In genomic region chrX:123648811-123649181, GRCh38 we compare ENCODE assay signal across 8 cellular contexts.
DNase-seq lines count a peak whose midpoint lies in the region; ATAC-seq, FAIRE-seq and TF ChIP-seq lines count a peak whose summit lies in the region.
"Not testable (repeated sequence)": the region's sequence is repeated elsewhere in the genome, so short reads cannot be mapped to it uniquely, and the experiment has no call there.

No MANE protein-coding gene starts in this region.

- not testable (repeated sequence) for H3K36me3 ChIP-seq in CD8-positive, alpha-beta T cell (ENCODE audit: insufficient read depth, low read length); HUES6 (ENCODE audit: control insufficient read depth, insufficient read depth, low read length); astrocyte (ENCODE audit: insufficient read depth, low read length); lower lobe of right lung
- peaks cover 13% of the 10 kb centered on the region for H3K36me3 ChIP-seq in Panc1 (ENCODE audit: control insufficient read depth, insufficient read depth, low read length)

- peaks cover 11% of the 10 kb centered on the region for H4K20me1 ChIP-seq in astrocyte (ENCODE audit: insufficient read depth, low read length)

- not testable (repeated sequence) for H3K79me2 ChIP-seq in astrocyte (ENCODE audit: insufficient read depth, low read length)

- in situ Hi-C loops in Panc1 (cut with HindIII; ENCODE audit: low pct_unique_long_range_greater_than_20kb, low sequenced_read_pairs): not testable (repeated sequence)

- not testable (repeated sequence) for TF ChIP-seq CTCF in CD8-positive, alpha-beta T cell (IDR thresholded peaks at IDR 0.05); Panc1 (IDR thresholded peaks at IDR 0.05); astrocyte (IDR thresholded peaks at IDR 0.05; ENCODE audit: insufficient read depth, low read depth, low read length); glutamatergic neuron (IDR thresholded peaks at IDR 0.05; ENCODE audit: partially characterized antibody, unreplicated experiment); lower lobe of right lung (IDR thresholded peaks at IDR 0.05); nephron (IDR thresholded peaks at IDR 0.05; ENCODE audit: unreplicated experiment in 3 of 3)

- not testable (repeated sequence) for ATAC-seq in CD8-positive, alpha-beta T cell; lower lobe of right lung; stimulated activated memory B cell treated with anti-CD40 and anti-IgM and Interleukin-4, amounts not matched to agents 10 μg/mL and 1 μg/mL and 100 μg/mL, for 72 hours
- peak; percentile 68 for ATAC-seq in Panc1

- H3K27me3 Mint-ChIP-seq in CD8-positive, alpha-beta T cell (ENCODE audit: low read depth); astrocyte (ENCODE audit: low read depth, unreplicated experiment); glutamatergic neuron (ENCODE audit: unreplicated experiment); nephron (ENCODE audit: low read depth); stimulated activated memory B cell treated with anti-CD40 and anti-IgM and Interleukin-4, amounts not matched to agents 10 μg/mL and 1 μg/mL and 100 μg/mL, for 72 hours: not testable (repeated sequence)

- intact Hi-C loops in CD8-positive, alpha-beta T cell (cut with DNase I, micrococcal nuclease); Panc1 (cut with micrococcal nuclease; ENCODE audit: unreplicated experiment); lower lobe of right lung (cut with DNase I): not testable (repeated sequence)

- peaks cover 57% of the 10 kb centered on the region for H3K36me3 Mint-ChIP-seq in CD8-positive, alpha-beta T cell
- not testable (repeated sequence) for H3K36me3 Mint-ChIP-seq in astrocyte (ENCODE audit: low read depth, unreplicated experiment); glutamatergic neuron (ENCODE audit: unreplicated experiment)
- peaks cover 48% of the 10 kb centered on the region for H3K36me3 Mint-ChIP-seq in nephron (ENCODE audit: low read depth)
- H3K36me3 Mint-ChIP-seq in stimulated activated memory B cell treated with anti-CD40 and anti-IgM and Interleukin-4, amounts not matched to agents 10 μg/mL and 1 μg/mL and 100 μg/mL, for 72 hours: peaks cover 36% of the 10 kb centered on the region

- H3K27me3 ChIP-seq in CD8-positive, alpha-beta T cell (ENCODE audit: insufficient read depth, low read length); HUES6 (ENCODE audit: control insufficient read depth, insufficient read depth, low read length); Panc1 (ENCODE audit: control insufficient read depth, insufficient read depth, low read length); astrocyte (ENCODE audit: insufficient read depth, low read length); lower lobe of right lung (ENCODE audit: low read depth): not testable (repeated sequence)

- not testable (repeated sequence) for FAIRE-seq in astrocyte (lab: Jason Lieb, UNC)

- H3K4me1 ChIP-seq in CD8-positive, alpha-beta T cell (ENCODE audit: insufficient read depth, low read length); Panc1 (ENCODE audit: control insufficient read depth, insufficient read depth, low read length); lower lobe of right lung: not testable (repeated sequence)
- H3K4me1 ChIP-seq in HUES6 (ENCODE audit: control insufficient read depth, insufficient read depth, low read length): peaks cover 14% of the 10 kb centered on the region
- H3K4me1 ChIP-seq in astrocyte (ENCODE audit: insufficient read depth, low read length): peaks cover 11% of the 10 kb centered on the region

- not testable (repeated sequence) for H3K4me3 ChIP-seq in CD8-positive, alpha-beta T cell (ENCODE audit: low read depth, low read length); Panc1 (ENCODE audit: low read depth in 2 of 2, low read length in 2 of 2); astrocyte (ENCODE audit: insufficient read depth, low read depth, low read length); lower lobe of right lung
- peak overlapping the region; percentile 52 for H3K4me3 ChIP-seq in HUES6 (ENCODE audit: low read depth, low read length)

- H3K4me2 ChIP-seq in astrocyte (ENCODE audit: low read length): peak overlapping the region; percentile 65

- BruUV-seq in Panc1 (replicated peaks; lab: Mats Ljungman, UMichigan): not testable (repeated sequence)

- H2AFZ ChIP-seq in astrocyte (ENCODE audit: low read depth, low read length): not testable (repeated sequence)

- H3K27ac Mint-ChIP-seq in CD8-positive, alpha-beta T cell: peak overlapping the region; percentile 45
- H3K27ac Mint-ChIP-seq in astrocyte (ENCODE audit: unreplicated experiment): not testable (repeated sequence)
- peak overlapping the region; percentile 75 for H3K27ac Mint-ChIP-seq in glutamatergic neuron (ENCODE audit: unreplicated experiment)
- peak overlapping the region in 2 of 3 experiments; percentile 26 to 38 for H3K27ac Mint-ChIP-seq in nephron
- H3K27ac Mint-ChIP-seq in stimulated activated memory B cell treated with anti-CD40 and anti-IgM and Interleukin-4, amounts not matched to agents 10 μg/mL and 1 μg/mL and 100 μg/mL, for 72 hours: peak overlapping the region; percentile 58

- H3K4me3 Mint-ChIP-seq in CD8-positive, alpha-beta T cell; astrocyte (ENCODE audit: unreplicated experiment); glutamatergic neuron (ENCODE audit: unreplicated experiment); stimulated activated memory B cell treated with anti-CD40 and anti-IgM and Interleukin-4, amounts not matched to agents 10 μg/mL and 1 μg/mL and 100 μg/mL, for 72 hours: not testable (repeated sequence)
- peak overlapping the region in 1 of 3 experiments; percentile 32 for H3K4me3 Mint-ChIP-seq in nephron

- H3K9me3 ChIP-seq in CD8-positive, alpha-beta T cell (ENCODE audit: low read length); HUES6 (ENCODE audit: control insufficient read depth, insufficient read depth, low read depth, low read length); Panc1 (ENCODE audit: control insufficient read depth, insufficient read depth, low read depth, low read length); astrocyte (ENCODE audit: insufficient read depth, low read depth, low read length); lower lobe of right lung: not testable (repeated sequence)

- CTCF ChIA-PET in CD8-positive, alpha-beta T cell (lab: Charles Lee); Panc1 (lab: Charles Lee): not testable (repeated sequence)

- not testable (repeated sequence) for H3K9me3 Mint-ChIP-seq in CD8-positive, alpha-beta T cell; astrocyte (ENCODE audit: unreplicated experiment); glutamatergic neuron (ENCODE audit: unreplicated experiment); stimulated activated memory B cell treated with anti-CD40 and anti-IgM and Interleukin-4, amounts not matched to agents 10 μg/mL and 1 μg/mL and 100 μg/mL, for 72 hours
- peaks cover 30% of the 10 kb centered on the region for H3K9me3 Mint-ChIP-seq in nephron

- not testable (repeated sequence) for DNase-seq in CD8-positive, alpha-beta T cell; Panc1 (ENCODE audit: low read depth, low spot score); astrocyte (ENCODE audit: low read depth); glutamatergic neuron; lower lobe of right lung

- H3K27ac ChIP-seq in CD8-positive, alpha-beta T cell (ENCODE audit: low read depth, low read length); HUES6 (ENCODE audit: low read depth, low read length); Panc1 (ENCODE audit: low read length): not testable (repeated sequence)
- H3K27ac ChIP-seq in astrocyte (ENCODE audit: low read depth, low read length) (peak overlapping the region; percentile 2), lower lobe of right lung (peak overlapping the region; percentile 21)

- POLR2A ChIA-PET in CD8-positive, alpha-beta T cell (lab: Charles Lee): not testable (repeated sequence)
- POLR2A ChIA-PET in Panc1 (lab: Charles Lee): interaction anchor here (0.8 kb wide), 1 partner anchor 23 kb away, joined by 3 read pairs; no protein-coding TSS in a partner anchor

- not testable (repeated sequence) for H3K9ac ChIP-seq in HUES6 (ENCODE audit: low read length)
- peak overlapping the region; percentile 45 for H3K9ac ChIP-seq in astrocyte (ENCODE audit: low read length)

- H3K4me1 Mint-ChIP-seq in CD8-positive, alpha-beta T cell (ENCODE audit: low read depth): peaks cover 46% of the 10 kb centered on the region
- H3K4me1 Mint-ChIP-seq in astrocyte (ENCODE audit: low read depth, unreplicated experiment): peaks cover 11% of the 10 kb centered on the region
- H3K4me1 Mint-ChIP-seq in glutamatergic neuron (ENCODE audit: low read depth, unreplicated experiment); nephron: not testable (repeated sequence)
- peaks cover 37% of the 10 kb centered on the region for H3K4me1 Mint-ChIP-seq in stimulated activated memory B cell treated with anti-CD40 and anti-IgM and Interleukin-4, amounts not matched to agents 10 μg/mL and 1 μg/mL and 100 μg/mL, for 72 hours
